8 cellular contexts compared by ENCODE assay signal in the genomic region with DNA sequence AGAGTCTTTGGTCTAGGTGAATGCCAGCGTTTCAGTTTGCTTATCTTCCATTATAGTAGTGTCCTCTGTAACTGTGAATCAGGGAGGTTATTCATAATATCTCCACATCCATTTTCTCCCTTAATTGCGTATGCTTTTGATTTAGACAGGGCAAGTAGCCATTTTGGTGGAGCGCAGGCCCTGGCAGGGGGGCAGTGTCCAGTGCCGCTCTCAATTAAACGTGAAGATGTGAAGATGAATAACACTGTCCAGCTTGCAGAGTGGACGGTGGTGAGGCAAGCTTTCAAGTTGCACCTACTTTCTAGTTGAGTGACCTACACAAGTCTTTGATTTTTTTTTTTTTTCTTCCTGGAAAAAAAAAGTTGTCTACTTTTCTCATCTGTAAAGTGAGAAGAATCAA. TPM values are rescaled to one million over a fixed set of nuclear protein-coding genes. Genes with fewer than 3 reads are reported as not detected.
DNase-seq lines count a peak whose midpoint lies in the region; ATAC-seq and TF ChIP-seq lines count a peak whose summit lies in the region.

No MANE protein-coding gene starts in this region.

- ATAC-seq in RWPE2 (ENCODE audit: low read depth) (no peak), HG02852 (IDR thresholded peaks at IDR 0.05; ENCODE audit: unreplicated experiment) (no peak)

- no peak for TF ChIP-seq CTCF in CD14-positive monocyte (IDR thresholded peaks at IDR 0.05)
- no peak for TF ChIP-seq CTCF in RWPE2 (IDR thresholded peaks at IDR 0.05; ENCODE audit: poor library complexity, severe bottlenecking)
- no peak for TF ChIP-seq CTCF in endodermal cell (conservative IDR thresholded peaks at IDR 0.05)
- TF ChIP-seq CTCF in neural progenitor cell (IDR thresholded peaks at IDR 0.05), result no peak

- peaks cover 72% of the 10 kb centered on the region for H4K20me1 ChIP-seq in neural progenitor cell (ENCODE audit: low read depth)

- H3K9ac ChIP-seq in endodermal cell (ENCODE audit: extremely low read depth, low read length, poor library complexity, severe bottlenecking) (no peak overlapping the region), neural progenitor cell (no peak overlapping the region)

- no peak overlapping the region for H3K4me3 ChIP-seq in RWPE2 (ENCODE audit: severe bottlenecking)
- no peak overlapping the region for H3K4me3 ChIP-seq in endodermal cell (ENCODE audit: low read length)
- H3K4me3 ChIP-seq in neural progenitor cell, result no peak overlapping the region

- no peak overlapping the region for H2AFZ ChIP-seq in neural progenitor cell (replicated peaks)

- H3K9me3 Mint-ChIP-seq in CD14-positive monocyte, result peaks cover 0 to 3% (median 0%) of the 10 kb centered on the region in 7 donors
- no peaks in the 10 kb centered on the region for H3K9me3 Mint-ChIP-seq in endodermal cell
- no peaks in the 10 kb centered on the region for H3K9me3 Mint-ChIP-seq in neural progenitor cell

- H3K27ac ChIP-seq in RWPE2 (ENCODE audit: poor library complexity, severe bottlenecking) (peak overlapping the region; percentile 100), endodermal cell (ENCODE audit: low read depth, low read length) (no peak overlapping the region), neural progenitor cell (no peak overlapping the region)

- peak overlapping the region; percentile 80 to 97 (median 95) for H3K27ac Mint-ChIP-seq in CD14-positive monocyte
- H3K27ac Mint-ChIP-seq in endodermal cell, result peak overlapping the region; percentile 85
- no peak overlapping the region for H3K27ac Mint-ChIP-seq in neural progenitor cell

- H3K4me1 Mint-ChIP-seq in CD14-positive monocyte (peaks cover 82% of the 10 kb centered on the region), endodermal cell (peaks cover 65% of the 10 kb centered on the region), neural progenitor cell (peaks cover 77% of the 10 kb centered on the region)

- peaks cover 15 to 40% of the 10 kb centered on the region in 2 donors for H3K36me3 Mint-ChIP-seq in CD14-positive monocyte
- H3K36me3 Mint-ChIP-seq in endodermal cell (ENCODE audit: low read depth), result peaks cover 14% of the 10 kb centered on the region
- no peaks in the 10 kb centered on the region for H3K36me3 Mint-ChIP-seq in neural progenitor cell

- peaks cover 0 to 3% (median 2%) of the 10 kb centered on the region in 3 donors for H3K27me3 Mint-ChIP-seq in CD14-positive monocyte (ENCODE audit: low read depth in 3 of 3)
- H3K27me3 Mint-ChIP-seq in endodermal cell (ENCODE audit: insufficient read depth), result no peaks in the 10 kb centered on the region
- H3K27me3 Mint-ChIP-seq in neural progenitor cell (ENCODE audit: insufficient read depth, low read depth), result peaks cover 14% of the 10 kb centered on the region

- H3K4me2 ChIP-seq in neural progenitor cell, result peak overlapping the region; percentile 42

- H3K79me2 ChIP-seq in neural progenitor cell (ENCODE audit: low read depth), result peaks cover 93% of the 10 kb centered on the region

- peaks cover 68% of the 10 kb centered on the region for H3K4me1 ChIP-seq in RWPE2 (ENCODE audit: insufficient read depth, poor library complexity, severe bottlenecking)
- H3K4me1 ChIP-seq in endodermal cell (ENCODE audit: control insufficient read depth, insufficient read depth, low read length), result peaks cover 16% of the 10 kb centered on the region
- H3K4me1 ChIP-seq in neural progenitor cell, result peaks cover 67% of the 10 kb centered on the region

- DNase-seq in CD14-positive monocyte (ENCODE audit: low spot score) (no peak), RWPE2 (ENCODE audit: low spot score) (no peak), endodermal cell (no peak), neural progenitor cell (ENCODE audit: low spot score) (no peak), DMS79 treated with DMSO at 0.1 percent for 48 hours (lab: John Stamatoyannopoulos, UW) (no peak)
- no peak for DNase-seq in stimulated activated CD4-positive, alpha-beta T cell treated with anti-CD3 and anti-CD28 coated beads, Interleukin-4, amount 100 ng/mL, for 1 hour
- DNase-seq in stimulated activated CD4-positive, alpha-beta T cell treated with anti-CD3 and anti-CD28 coated beads, Interleukin-12 subunit alpha, Interleukin-12 subunit beta, amount 100 ng/mL, for 4 hours, result no peak

- WGBS in endodermal cell (ENCODE audit: insufficient coverage in 1 of 2, insufficient read length in 1 of 2), 2 experiments, result 80 to 97% methylated on average over 2 to 6 of the region's 6 CpGs

- peaks cover 11% of the 10 kb centered on the region for H3K36me3 ChIP-seq in RWPE2 (ENCODE audit: low read depth)
- H3K36me3 ChIP-seq in endodermal cell (ENCODE audit: control insufficient read depth, insufficient read depth, low read length), result peaks cover 11% of the 10 kb centered on the region
- no peaks in the 10 kb centered on the region for H3K36me3 ChIP-seq in neural progenitor cell

- H3K9me3 ChIP-seq in RWPE2 (ENCODE audit: severe bottlenecking) (no peaks in the 10 kb centered on the region), endodermal cell (ENCODE audit: control insufficient read depth, low read length) (no peaks in the 10 kb centered on the region), neural progenitor cell (ENCODE audit: low read depth) (no peaks in the 10 kb centered on the region)

- peaks cover 33% of the 10 kb centered on the region for H3F3A ChIP-seq in neural progenitor cell (ENCODE audit: low read depth)

- intact Hi-C loops in CD14-positive monocyte (cut with micrococcal nuclease), result loop anchor here in 1 of 2 donors (5.0 kb wide), 1 partner anchor 44 kb away; no protein-coding TSS in a partner anchor

- H3K27me3 ChIP-seq in RWPE2 (ENCODE audit: insufficient read depth, poor library complexity, severe bottlenecking) (no peaks in the 10 kb centered on the region), endodermal cell (ENCODE audit: control insufficient read depth, insufficient read depth, low read length, poor library complexity, severe bottlenecking) (no peaks in the 10 kb centered on the region), neural progenitor cell (no peaks in the 10 kb centered on the region)

- H3K4me3 Mint-ChIP-seq in CD14-positive monocyte (peak overlapping the region; percentile 71 to 86), endodermal cell (peak overlapping the region; percentile 14), neural progenitor cell (peak overlapping the region; percentile 35)

RNA-seq across cellular contexts. Expression of gene TSPAN14, which starts 4.5 kb away (rescaled TPM):
- polyA plus RNA-seq in CD14-positive monocyte, result 100 to 1,000 TPM; 123 to 160 TPM
- total RNA-seq in endodermal cell (100 to 1,000 TPM; 121 to 123 TPM), neural progenitor cell (ENCODE audit: low replicate concordance) (32.7 and 68.9 TPM in 2 replicates)
- polyA plus RNA-seq in endodermal cell (2013, experiment 1 of 2), result 142 TPM
- polyA plus RNA-seq in endodermal cell (2013, experiment 2 of 2), result 127 TPM

RNA-seq across cellular contexts. Expression of gene PRXL2A, which starts 50.3 kb away (rescaled TPM):
- polyA plus RNA-seq in CD14-positive monocyte, result 1 to 10 TPM; 3.4 to 4.1 TPM
- 100 to 1,000 TPM; 101 to 127 TPM for total RNA-seq in endodermal cell
- polyA plus RNA-seq in endodermal cell (2013, experiment 1 of 2), result 101 TPM
- 97.4 TPM for polyA plus RNA-seq in endodermal cell (2013, experiment 2 of 2)
- 81.4 and 107 TPM in 2 replicates for total RNA-seq in neural progenitor cell (ENCODE audit: low replicate concordance)

Comparison
In these comparisons a context has a peak if more than half of its experiments do, and no peak if none do; other contexts are left out.
1. H3K4me3 Mint-ChIP-seq: peak in every context shown above with its lines; median percentile 78 in CD14-positive monocyte; 35 in neural progenitor cell; 14 in endodermal cell.